Comparison of ENCODE assay signal across 28 cellular contexts in the genomic region with DNA sequence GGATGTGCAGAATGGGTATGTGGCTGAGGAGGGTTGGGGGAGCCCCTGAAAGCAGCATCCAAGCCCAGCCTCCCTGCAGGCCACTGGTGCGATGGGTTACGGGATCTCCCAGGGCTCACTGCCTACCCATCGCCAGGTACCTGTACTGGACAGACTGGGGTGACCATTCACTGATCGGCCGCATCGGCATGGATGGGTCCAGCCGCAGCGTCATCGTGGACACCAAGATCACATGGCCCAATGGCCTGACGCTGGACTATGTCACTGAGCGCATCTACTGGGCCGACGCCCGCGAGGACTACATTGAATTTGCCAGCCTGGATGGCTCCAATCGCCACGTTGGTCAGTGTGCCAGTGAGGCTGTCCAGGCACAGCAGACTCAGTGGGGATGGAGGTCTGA. TPM values are rescaled to one million over a fixed set of nuclear protein-coding genes. Genes with fewer than 3 reads are reported as not detected.
DNase-seq lines count a peak whose midpoint lies in the region; ATAC-seq, FAIRE-seq and TF ChIP-seq lines count a peak whose summit lies in the region.
"Had no signal": no experiment of that assay in that cellular context is flagged by ENCODE, and none has a peak within 500 bp of the region (broad histone marks: within the 10 kb centered on the region; RNA-seq: fewer than 3 reads in every experiment).

No MANE protein-coding gene starts in this region.

- TF ChIP-seq CTCF in IMR-90 (conservative IDR thresholded peaks at IDR 0.05; ENCODE audit: low read depth, low read length), result no peak
- no peak for TF ChIP-seq CTCF in K562 (IDR thresholded peaks at IDR 0.05 in 2 of 3, conservative IDR thresholded peaks at IDR 0.05 in 1 of 3; ENCODE audit: insufficient read depth in 2 of 3, low read depth in 1 of 3, low read length in 3 of 3)

- no peak overlapping the region for H2BK20ac ChIP-seq in IMR-90 (ENCODE audit: low read depth, low read length)

- H3K9me3 ChIP-seq in IMR-90 (ENCODE audit: control insufficient read depth, insufficient read depth, low read length) (no peaks in the 10 kb centered on the region), K562 (replicated peaks; ENCODE audit: control insufficient read depth, insufficient read depth, low read depth, low read length) (no peaks in the 10 kb centered on the region)
- H3K9me3 ChIP-seq: A549, BE2C, BLaER1 had no signal

- peaks cover 5% of the 10 kb centered on the region; the same call in 1 of the 2 replicates for H4K20me1 ChIP-seq in IMR-90 (ENCODE audit: insufficient read depth, low read length)
- peaks cover 38% of the 10 kb centered on the region for H4K20me1 ChIP-seq in K562 (replicated peaks; ENCODE audit: control insufficient read depth, insufficient read depth, low read length)

- H2AFZ ChIP-seq in IMR-90 (replicated peaks; ENCODE audit: low read length, poor library complexity) (peak overlapping the region; percentile 37), K562 (ENCODE audit: low read depth, low read length) (no peak overlapping the region)

- H3K27me3 ChIP-seq in IMR-90 (ENCODE audit: control insufficient read depth, insufficient read depth, low read length) (no peaks in the 10 kb centered on the region), K562 (ENCODE audit: control insufficient read depth in 2 of 2, insufficient read depth in 2 of 2, low read length in 2 of 2) (peaks cover 72 to 96% of the 10 kb centered on the region in 2 experiments; a peak in 4 of 5 replicates)
- H3K27me3 ChIP-seq: BE2C, BLaER1 had no signal

- in situ Hi-C loops in IMR-90 (cut with MboI; ENCODE audit: low sequenced_read_pairs), result no loop called here
- in situ Hi-C loops in K562 (cut with MboI), result no loop called here

- H3K9me1 ChIP-seq in IMR-90 (ENCODE audit: insufficient read depth, low read length), result no peaks in the 10 kb centered on the region
- H3K9me1 ChIP-seq in K562 (ENCODE audit: control insufficient read depth, insufficient read depth, low read length), result no peaks in the 10 kb centered on the region

- peak overlapping the region; percentile 64 for H3K27ac Mint-ChIP-seq in activated naive CD8-positive, alpha-beta T cell treated with anti-CD3 and anti-CD28 coated beads, Interleukin-2, amount 10 ng/mL, durations not matched to agents 7 days and 5 days
- H3K27ac Mint-ChIP-seq in activated naive CD8-positive, alpha-beta T cell treated with anti-CD3 and anti-CD28 coated beads for 36 hours, result no peak overlapping the region
- H3K27ac Mint-ChIP-seq: CD4-positive, alpha-beta memory T cell had no signal

- H3K4me1 ChIP-seq in IMR-90 (ENCODE audit: control insufficient read depth, insufficient read depth, low read length) (no peaks in the 10 kb centered on the region), K562 (replicated peaks in 1 of 2; ENCODE audit: control insufficient read depth in 2 of 2, insufficient read depth in 2 of 2, low read length in 2 of 2) (peaks cover 0 to 57% of the 10 kb centered on the region in 2 experiments; a peak in 2 of 5 replicates)
- H3K4me1 ChIP-seq: A549, BE2C had no signal

- no peak overlapping the region for H3K14ac ChIP-seq in IMR-90 (replicated peaks; ENCODE audit: low read depth, low read length)

- peaks cover 6 to 9% of the 10 kb centered on the region in 2 experiments; a peak in 3 of 4 replicates for H3K79me1 ChIP-seq in IMR-90 (ENCODE audit: low read depth in 1 of 2, low read length in 2 of 2)

- ATAC-seq in activated naive CD8-positive, alpha-beta T cell treated with anti-CD3 and anti-CD28 coated beads, Interleukin-2, amount 10 ng/mL, durations not matched to agents 7 days and 5 days (ENCODE audit: low read depth), result no peak
- no peak for ATAC-seq in IMR-90 (ENCODE audit: low read depth)
- ATAC-seq in K562, result no peak
- ATAC-seq: A549, GM12878 had no signal

- no peak overlapping the region for H2BK5ac ChIP-seq in IMR-90 (ENCODE audit: low read depth, low read length, poor library complexity, severe bottlenecking)

- H3K36me3 ChIP-seq in IMR-90 (ENCODE audit: control insufficient read depth, insufficient read depth, low read length) (peaks cover 100% of the 10 kb centered on the region), K562 (ENCODE audit: control insufficient read depth, insufficient read depth, low read length) (no peaks in the 10 kb centered on the region)
- H3K36me3 ChIP-seq: BE2C had no signal

- H2AK9ac ChIP-seq in IMR-90 (replicated peaks; ENCODE audit: low read depth, low read length, poor library complexity), result no peak overlapping the region

- no peaks in the 10 kb centered on the region for H3K79me2 ChIP-seq in K562 (ENCODE audit: control insufficient read depth, insufficient read depth, low read length)

- H3K27ac ChIP-seq in IMR-90 (ENCODE audit: insufficient read depth, low read length) (no peak overlapping the region), K562 (ENCODE audit: extremely low read depth, low read depth, low read length) (no peak overlapping the region)
- H3K27ac ChIP-seq: 22Rv1, A549, BLaER1 had no signal

- no peak overlapping the region for H2BK120ac ChIP-seq in IMR-90 (ENCODE audit: low read depth, low read length)

- H3K4me2 ChIP-seq in IMR-90 (ENCODE audit: low read depth, low read length) (no peak overlapping the region), K562 (ENCODE audit: insufficient read depth, low read length) (no peak overlapping the region)
- H3K4me2 ChIP-seq: A549, BLaER1 had no signal

- no peaks in the 10 kb centered on the region for H3K9me3 Mint-ChIP-seq in activated naive CD8-positive, alpha-beta T cell treated with anti-CD3 and anti-CD28 coated beads, Interleukin-2, amount 10 ng/mL, durations not matched to agents 7 days and 5 days
- no peaks in the 10 kb centered on the region for H3K9me3 Mint-ChIP-seq in activated naive CD8-positive, alpha-beta T cell treated with anti-CD3 and anti-CD28 coated beads for 36 hours
- H3K9me3 Mint-ChIP-seq: CD4-positive, alpha-beta memory T cell; CD4-positive, CD25-positive, alpha-beta regulatory T cell had no signal

- no peak for DNase-seq in activated naive CD8-positive, alpha-beta T cell treated with anti-CD3 and anti-CD28 coated beads, Interleukin-2, amount 10 ng/mL, durations not matched to agents 7 days and 5 days
- DNase-seq in activated naive CD8-positive, alpha-beta T cell treated with anti-CD3 and anti-CD28 coated beads for 36 hours, result no peak
- no peak for DNase-seq in IMR-90
- DNase-seq in K562 (ENCODE audit: extremely low read depth in 1 of 4, low spot score in 3 of 4), result no peak
- no peak for DNase-seq in AG08395 (ENCODE audit: low spot score)
- no peak for DNase-seq in GM12891 (ENCODE audit: insufficient read length, low spot score)
- DNase-seq: BE2C; C1 segment of cervical spinal cord; CD4-positive, alpha-beta memory T cell; CD4-positive, CD25-positive, alpha-beta regulatory T cell; CD8-positive, alpha-beta memory T cell; COR-L47; DMS 273 treated with DMSO at 0.1 percent for 48 hours; DMS153; DMS53; DMS79; DND-41; EL; GDM1 had no signal

- H4K8ac ChIP-seq in IMR-90 (ENCODE audit: low read depth in 2 of 2, low read length in 2 of 2), result no peak overlapping the region

- H3K56ac ChIP-seq in IMR-90 (ENCODE audit: extremely low read depth, insufficient read depth, low read length), result no peak overlapping the region

- H3K4me3 ChIP-seq in IMR-90 (ENCODE audit: insufficient read depth, low read depth, low read length), result no peak overlapping the region
- no peak overlapping the region for H3K4me3 ChIP-seq in K562
- H3K4me3 ChIP-seq: A549, BLaER1, GM12878 had no signal

- TF ChIP-seq RAD21 in IMR-90 (IDR thresholded peaks at IDR 0.05; ENCODE audit: low read length), result no peak
- no peak for TF ChIP-seq RAD21 in K562 (CRISPR knock-in tag; conservative IDR thresholded peaks at IDR 0.05 in 1 of 2, IDR thresholded peaks at IDR 0.05 in 1 of 2)

- BruUV-seq in IMR-90 (replicated peaks; lab: Mats Ljungman, UMichigan) (TSS peak; percentile 21), K562 (replicated peaks; lab: Mats Ljungman, UMichigan) (no TSS peak)

- TF ChIP-seq EP300 in K562 (IDR thresholded peaks at IDR 0.05; ENCODE audit: low read length), result no peak

- POLR2A ChIA-PET in activated naive CD8-positive, alpha-beta T cell treated with anti-CD3 and anti-CD28 coated beads, Interleukin-2, amount 10 ng/mL, durations not matched to agents 7 days and 5 days (lab: Charles Lee), result no interaction called here
- POLR2A ChIA-PET in IMR-90 (lab: Charles Lee; ENCODE audit: unreplicated experiment) (no interaction called here), K562 (lab: Yijun Ruan, JAX) (interaction anchor here (0.8 to 0.9 kb wide), 2 partner anchors 18 to 54 kb away, joined by 3 to 4 read pairs; no protein-coding TSS in a partner anchor)

- no peaks in the 10 kb centered on the region for H3K4me1 Mint-ChIP-seq in activated naive CD8-positive, alpha-beta T cell treated with anti-CD3 and anti-CD28 coated beads, Interleukin-2, amount 10 ng/mL, durations not matched to agents 7 days and 5 days
- H3K4me1 Mint-ChIP-seq in activated naive CD8-positive, alpha-beta T cell treated with anti-CD3 and anti-CD28 coated beads for 36 hours, result no peaks in the 10 kb centered on the region
- H3K4me1 Mint-ChIP-seq: CD14-positive monocyte; CD4-positive, alpha-beta memory T cell; CD4-positive, CD25-positive, alpha-beta regulatory T cell; CD8-positive, alpha-beta memory T cell had no signal

- H2BK15ac ChIP-seq in IMR-90 (ENCODE audit: low read depth, low read length), result no peak overlapping the region

- H2AK5ac ChIP-seq in IMR-90 (ENCODE audit: low read depth, low read length), result no peak overlapping the region

- CTCF ChIA-PET in IMR-90 (lab: Yijun Ruan, JAX), result no interaction called here
- CTCF ChIA-PET in K562 (lab: Yijun Ruan, JAX; ENCODE audit: low intra/inter-chr PET ratio), result no interaction called here

- TF ChIP-seq POLR2A in IMR-90 (IDR thresholded peaks at IDR 0.05; ENCODE audit: low read depth, low read length) (no peak), K562 (conservative IDR thresholded peaks at IDR 0.05) (no peak), GM12891 (IDR thresholded peaks at IDR 0.05; ENCODE audit: low read depth, low read length) (no peak)

- H3K9ac ChIP-seq in IMR-90 (ENCODE audit: low read depth, low read length), result no peak overlapping the region
- H3K9ac ChIP-seq in K562 (ENCODE audit: insufficient read depth in 1 of 2, low read depth in 2 of 2, low read length in 2 of 2), result no peak overlapping the region; a peak in 1 of 4 replicates
- H3K9ac ChIP-seq: BLaER1 had no signal

- H3K4me3 Mint-ChIP-seq in activated naive CD8-positive, alpha-beta T cell treated with anti-CD3 and anti-CD28 coated beads, Interleukin-2, amount 10 ng/mL, durations not matched to agents 7 days and 5 days, result no peak overlapping the region
- H3K4me3 Mint-ChIP-seq in activated naive CD8-positive, alpha-beta T cell treated with anti-CD3 and anti-CD28 coated beads for 36 hours, result no peak overlapping the region
- H3K4me3 Mint-ChIP-seq: CD14-positive monocyte; CD4-positive, alpha-beta memory T cell; CD4-positive, CD25-positive, alpha-beta regulatory T cell; CD8-positive, alpha-beta memory T cell had no signal

- H4K91ac ChIP-seq in IMR-90 (ENCODE audit: insufficient read depth, low read depth, low read length), result no peak overlapping the region

- H3K27me3 Mint-ChIP-seq in activated naive CD8-positive, alpha-beta T cell treated with anti-CD3 and anti-CD28 coated beads, Interleukin-2, amount 10 ng/mL, durations not matched to agents 7 days and 5 days, result no peaks in the 10 kb centered on the region
- no peaks in the 10 kb centered on the region for H3K27me3 Mint-ChIP-seq in activated naive CD8-positive, alpha-beta T cell treated with anti-CD3 and anti-CD28 coated beads for 36 hours
- H3K27me3 Mint-ChIP-seq: CD4-positive, alpha-beta memory T cell; CD4-positive, CD25-positive, alpha-beta regulatory T cell; CD8-positive, alpha-beta memory T cell had no signal

- dilution Hi-C loops in IMR-90 (cut with HindIII; ENCODE audit: low sequenced_read_pairs, unreplicated experiment), result no loop called here

- no peak overlapping the region for H4K5ac ChIP-seq in IMR-90 (ENCODE audit: low read depth, low read length)

- no peak for FAIRE-seq in K562 (lab: Jason Lieb, UNC)
- FAIRE-seq in GM12891 (lab: Jason Lieb, UNC), result no peak
- FAIRE-seq: A549, GM12878, GM19239 had no signal

- WGBS in IMR-90 (ENCODE audit: extremely low coverage in 2 of 2, insufficient read length in 1 of 2), 2 experiments, result 99% methylated on average over 17 of the region's 17 CpGs; no CpG with 5 or more reads in 1 of the 2 experiments
- 34% methylated on average over 17 of the region's 17 CpGs for WGBS in K562 (ENCODE audit: insufficient coverage, low coverage, missing lambda C conversion rate)

- H3K36me3 Mint-ChIP-seq in activated naive CD8-positive, alpha-beta T cell treated with anti-CD3 and anti-CD28 coated beads, Interleukin-2, amount 10 ng/mL, durations not matched to agents 7 days and 5 days, result no peaks in the 10 kb centered on the region
- no peaks in the 10 kb centered on the region for H3K36me3 Mint-ChIP-seq in activated naive CD8-positive, alpha-beta T cell treated with anti-CD3 and anti-CD28 coated beads for 36 hours
- H3K36me3 Mint-ChIP-seq: CD4-positive, CD25-positive, alpha-beta regulatory T cell had no signal

- intact Hi-C loops in IMR-90 (cut with micrococcal nuclease), result no loop called here
- intact Hi-C loops in K562 (cut with micrococcal nuclease), result loop anchor here (5.0 kb wide), 1 partner anchor 44 kb away; no protein-coding TSS in a partner anchor

- no peak overlapping the region for H3K4ac ChIP-seq in IMR-90 (ENCODE audit: low read depth, low read length)

- H3K18ac ChIP-seq in IMR-90 (ENCODE audit: low read depth, low read length), result no peak overlapping the region

- H3K23ac ChIP-seq in IMR-90 (ENCODE audit: low read depth, low read length), result no peak overlapping the region

RNA-seq across cellular contexts. Expression of a gene that starts 18.3 kb away (rescaled TPM):
- 1 to 10 TPM; 1.7 to 2.4 TPM for total RNA-seq in activated naive CD8-positive, alpha-beta T cell treated with anti-CD3 and anti-CD28 coated beads, Interleukin-2, amount 10 ng/mL, durations not matched to agents 7 days and 5 days
- total RNA-seq in activated naive CD8-positive, alpha-beta T cell treated with anti-CD3 and anti-CD28 coated beads for 36 hours, result under 1 TPM; 0.19 to 0.26 TPM
- total RNA-seq in IMR-90 (2012; rRNA removed), result 0.36 and 0.56 TPM in 2 replicates
- 3.3 and 3.8 TPM in 2 replicates for polyA plus RNA-seq in IMR-90 (2012; rRNA removed)
- polyA plus RNA-seq in IMR-90 (2012; cell fraction: cytosol; rRNA removed), result 4.8 and 7.5 TPM in 2 replicates
- 3.3 and 5.8 TPM in 2 replicates for polyA plus RNA-seq in IMR-90 (2012; cell fraction: nucleus; rRNA removed; ENCODE audit: low replicate concordance)
- 1.7 and 4.4 TPM in 2 replicates for total RNA-seq in K562 (2011; cell fraction: chromatin; rRNA removed; ENCODE audit: low replicate concordance)
- 4.7 and 5.7 TPM in 2 replicates for total RNA-seq in K562 (2011; cell fraction: nucleolus; rRNA removed)
- 5.1 and 6.6 TPM in 2 replicates for total RNA-seq in K562 (2011; cell fraction: nucleoplasm; rRNA removed)
- total RNA-seq in K562 (2014; rRNA removed), result 1.0 and 1.4 TPM in 2 replicates
- total RNA-seq in K562 (2014; rRNA removed; fragmentation: Illumina TruSeq; extraction: Trizol), result 0.22 TPM in 1 of 2 replicates, not detected in the other
- total RNA-seq in K562 (2015; rRNA removed; fragmentation: Illumina TruSeq; extraction: Trizol), result 0.19 TPM in 1 of 2 replicates, not detected in the other
- total RNA-seq in K562 (2021), result 2.2 and 2.7 TPM in 2 replicates
- 0.49 and 1.7 TPM in 2 replicates for polyA plus RNA-seq in K562 (2011; rRNA removed)
- polyA plus RNA-seq in K562 (2011; cell fraction: cytosol; rRNA removed), result 0.59 and 0.91 TPM in 2 replicates
- 2.4 and 3.4 TPM in 2 replicates for polyA plus RNA-seq in K562 (2011; cell fraction: nucleus; rRNA removed)
- 2.7 and 7.2 TPM in 2 replicates for polyA plus RNA-seq in K562 (2012)
- polyA plus RNA-seq in K562 (2014; fragmentation: Illumina TruSeq; extraction: Trizol), result 1.1 and 1.9 TPM in 2 replicates
- not detected for polyA plus RNA-seq in K562 (2014; fragmentation: Nextera tagmentation; extraction: Ambion mirVana)
- 1.1 and 1.3 TPM in 2 replicates for polyA plus RNA-seq in K562 (2014; rRNA removed)
- 0.30 TPM in 1 of 2 replicates, not detected in the other for polyA minus RNA-seq in K562 (2011; rRNA and poly(A)+ RNA removed)
- polyA minus RNA-seq in K562 (2011; cell fraction: cytosol; rRNA and poly(A)+ RNA removed), result 3.2 and 4.1 TPM in 2 replicates
- polyA minus RNA-seq in K562 (2011; cell fraction: nucleus; rRNA and poly(A)+ RNA removed), result 0.67 and 1.00 TPM in 2 replicates
- 0.24 TPM for polyA plus RNA-seq in GM12891 (2012; ENCODE audit: low read depth, missing spikeins)
- total RNA-seq: CD4-positive, alpha-beta memory T cell; G401 had no signal
- polyA plus RNA-seq: CD14-positive monocyte; CD4-positive, alpha-beta memory T cell; CD8-positive, alpha-beta memory T cell had no signal

RNA-seq across cellular contexts. Expression of a gene that starts 31.2 kb away (rescaled TPM):
- 100 to 1,000 TPM; 142 to 159 TPM for total RNA-seq in activated naive CD8-positive, alpha-beta T cell treated with anti-CD3 and anti-CD28 coated beads, Interleukin-2, amount 10 ng/mL, durations not matched to agents 7 days and 5 days
- total RNA-seq in activated naive CD8-positive, alpha-beta T cell treated with anti-CD3 and anti-CD28 coated beads for 36 hours, result 100 to 1,000 TPM; 517 to 532 TPM
- 225 and 266 TPM in 2 replicates for total RNA-seq in IMR-90 (2012; rRNA removed)
- polyA plus RNA-seq in IMR-90 (2012; rRNA removed), result 302 and 364 TPM in 2 replicates
- polyA plus RNA-seq in IMR-90 (2012; cell fraction: cytosol; rRNA removed), result 201 and 323 TPM in 2 replicates
- polyA plus RNA-seq in IMR-90 (2012; cell fraction: nucleus; rRNA removed; ENCODE audit: low replicate concordance), result 303 and 511 TPM in 2 replicates
- total RNA-seq in K562 (2011; cell fraction: chromatin; rRNA removed; ENCODE audit: low replicate concordance), result 95.6 and 251 TPM in 2 replicates
- 199 and 247 TPM in 2 replicates for total RNA-seq in K562 (2011; cell fraction: nucleolus; rRNA removed)
- 115 and 136 TPM in 2 replicates for total RNA-seq in K562 (2011; cell fraction: nucleoplasm; rRNA removed)
- total RNA-seq in K562 (2014; rRNA removed), result 194 and 217 TPM in 2 replicates
- 76.9 and 92.0 TPM in 2 replicates for total RNA-seq in K562 (2014; rRNA removed; fragmentation: Illumina TruSeq; extraction: Trizol)
- 115 and 119 TPM in 2 replicates for total RNA-seq in K562 (2015; rRNA removed; fragmentation: Illumina TruSeq; extraction: Trizol)
- 227 and 243 TPM in 2 replicates for total RNA-seq in K562 (2021)
- 84.6 and 226 TPM in 2 replicates for polyA plus RNA-seq in K562 (2011; rRNA removed)
- 268 and 390 TPM in 2 replicates for polyA plus RNA-seq in K562 (2011; cell fraction: cytosol; rRNA removed)
- polyA plus RNA-seq in K562 (2011; cell fraction: nucleus; rRNA removed), result 341 and 344 TPM in 2 replicates
- 190 and 549 TPM in 2 replicates for polyA plus RNA-seq in K562 (2012)
- 319 and 377 TPM in 2 replicates for polyA plus RNA-seq in K562 (2014; fragmentation: Illumina TruSeq; extraction: Trizol)
- 10 to 100 TPM; 46.1 to 81.5 TPM for polyA plus RNA-seq in K562 (2014; fragmentation: Nextera tagmentation; extraction: Ambion mirVana)
- 154 and 158 TPM in 2 replicates for polyA plus RNA-seq in K562 (2014; rRNA removed)
- polyA minus RNA-seq in K562 (2011; rRNA and poly(A)+ RNA removed), result 95.0 and 99.1 TPM in 2 replicates
- polyA minus RNA-seq in K562 (2011; cell fraction: cytosol; rRNA and poly(A)+ RNA removed), result 155 and 228 TPM in 2 replicates
- polyA minus RNA-seq in K562 (2011; cell fraction: nucleus; rRNA and poly(A)+ RNA removed), result 97.1 and 133 TPM in 2 replicates
- polyA plus RNA-seq in GM12891 (2012; ENCODE audit: low read depth, missing spikeins), result 152 TPM

RNA-seq across cellular contexts. Expression of a gene that starts 50.9 kb away (rescaled TPM):
- not detected for total RNA-seq in activated naive CD8-positive, alpha-beta T cell treated with anti-CD3 and anti-CD28 coated beads, Interleukin-2, amount 10 ng/mL, durations not matched to agents 7 days and 5 days
- not detected for total RNA-seq in activated naive CD8-positive, alpha-beta T cell treated with anti-CD3 and anti-CD28 coated beads for 36 hours
- not detected in 2 replicates for total RNA-seq in IMR-90 (2012; rRNA removed)
- polyA plus RNA-seq in IMR-90 (2012; rRNA removed), result not detected in 2 replicates
- polyA plus RNA-seq in IMR-90 (2012; cell fraction: cytosol; rRNA removed), result not detected in 2 replicates
- not detected in 2 replicates for polyA plus RNA-seq in IMR-90 (2012; cell fraction: nucleus; rRNA removed; ENCODE audit: low replicate concordance)
- not detected in 2 replicates for total RNA-seq in K562 (2011; cell fraction: chromatin; rRNA removed; ENCODE audit: low replicate concordance)
- not detected in 2 replicates for total RNA-seq in K562 (2011; cell fraction: nucleolus; rRNA removed)
- total RNA-seq in K562 (2011; cell fraction: nucleoplasm; rRNA removed), result not detected in 2 replicates
- total RNA-seq in K562 (2014; rRNA removed), result not detected in 2 replicates
- not detected in 2 replicates for total RNA-seq in K562 (2014; rRNA removed; fragmentation: Illumina TruSeq; extraction: Trizol)
- not detected in 2 replicates for total RNA-seq in K562 (2015; rRNA removed; fragmentation: Illumina TruSeq; extraction: Trizol)
- not detected in 2 replicates for total RNA-seq in K562 (2021)
- not detected in 2 replicates for polyA plus RNA-seq in K562 (2011; rRNA removed)
- polyA plus RNA-seq in K562 (2011; cell fraction: cytosol; rRNA removed), result not detected in 2 replicates
- not detected in 2 replicates for polyA plus RNA-seq in K562 (2011; cell fraction: nucleus; rRNA removed)
- polyA plus RNA-seq in K562 (2012), result not detected in 2 replicates
- polyA plus RNA-seq in K562 (2014; fragmentation: Illumina TruSeq; extraction: Trizol), result not detected in 2 replicates
- polyA plus RNA-seq in K562 (2014; fragmentation: Nextera tagmentation; extraction: Ambion mirVana), result not detected
- not detected in 2 replicates for polyA plus RNA-seq in K562 (2014; rRNA removed)
- not detected in 2 replicates for polyA minus RNA-seq in K562 (2011; rRNA and poly(A)+ RNA removed)
- not detected in 2 replicates for polyA minus RNA-seq in K562 (2011; cell fraction: cytosol; rRNA and poly(A)+ RNA removed)
- polyA minus RNA-seq in K562 (2011; cell fraction: nucleus; rRNA and poly(A)+ RNA removed), result not detected in 2 replicates
- polyA plus RNA-seq in GM12891 (2012; ENCODE audit: low read depth, missing spikeins), result not detected
- total RNA-seq: A172; CD4-positive, alpha-beta memory T cell; CD4-positive, CD25-positive, alpha-beta regulatory T cell; CD8-positive, alpha-beta memory T cell; Daoy; G401; GM12878 had no signal
- polyA plus RNA-seq: A549; CD4-positive, alpha-beta memory T cell; CD4-positive, CD25-positive, alpha-beta regulatory T cell; CD8-positive, alpha-beta memory T cell; GM12878 had no signal

RNA-seq across cellular contexts. Expression of a gene that starts 52.7 kb away (rescaled TPM):
- total RNA-seq in activated naive CD8-positive, alpha-beta T cell treated with anti-CD3 and anti-CD28 coated beads, Interleukin-2, amount 10 ng/mL, durations not matched to agents 7 days and 5 days, result 10 to 100 TPM; 10.7 to 11.4 TPM
- 1 to 10 TPM; 2.0 to 2.6 TPM for total RNA-seq in activated naive CD8-positive, alpha-beta T cell treated with anti-CD3 and anti-CD28 coated beads for 36 hours
- total RNA-seq in IMR-90 (2012; rRNA removed), result under 0.01 and 0.18 TPM in 2 replicates
- polyA plus RNA-seq in IMR-90 (2012; rRNA removed), result 0.67 and 0.80 TPM in 2 replicates
- 0.13 and 0.66 TPM in 2 replicates for polyA plus RNA-seq in IMR-90 (2012; cell fraction: cytosol; rRNA removed)
- 2.9 and 4.4 TPM in 2 replicates for polyA plus RNA-seq in IMR-90 (2012; cell fraction: nucleus; rRNA removed; ENCODE audit: low replicate concordance)
- 7.4 and 7.7 TPM in 2 replicates for total RNA-seq in K562 (2011; cell fraction: chromatin; rRNA removed; ENCODE audit: low replicate concordance)
- total RNA-seq in K562 (2011; cell fraction: nucleolus; rRNA removed), result 3.8 and 5.3 TPM in 2 replicates
- total RNA-seq in K562 (2011; cell fraction: nucleoplasm; rRNA removed), result 4.4 and 6.1 TPM in 2 replicates
- 2.3 and 2.7 TPM in 2 replicates for total RNA-seq in K562 (2014; rRNA removed)
- 2.4 and 2.7 TPM in 2 replicates for total RNA-seq in K562 (2014; rRNA removed; fragmentation: Illumina TruSeq; extraction: Trizol)
- total RNA-seq in K562 (2015; rRNA removed; fragmentation: Illumina TruSeq; extraction: Trizol), result 3.3 and 3.5 TPM in 2 replicates
- total RNA-seq in K562 (2021), result 3.5 and 4.6 TPM in 2 replicates
- polyA plus RNA-seq in K562 (2011; rRNA removed), result 4.0 and 5.6 TPM in 2 replicates
- 1.9 and 3.3 TPM in 2 replicates for polyA plus RNA-seq in K562 (2011; cell fraction: cytosol; rRNA removed)
- polyA plus RNA-seq in K562 (2011; cell fraction: nucleus; rRNA removed), result 6.3 and 11.3 TPM in 2 replicates
- 7.5 and 8.5 TPM in 2 replicates for polyA plus RNA-seq in K562 (2012)
- polyA plus RNA-seq in K562 (2014; fragmentation: Illumina TruSeq; extraction: Trizol), result 6.2 and 7.3 TPM in 2 replicates
- under 1 TPM; 0.45 to 0.46 TPM for polyA plus RNA-seq in K562 (2014; fragmentation: Nextera tagmentation; extraction: Ambion mirVana)
- 4.8 and 6.4 TPM in 2 replicates for polyA plus RNA-seq in K562 (2014; rRNA removed)
- 3.2 TPM in 2 replicates for polyA minus RNA-seq in K562 (2011; rRNA and poly(A)+ RNA removed)
- 1.0 and 1.5 TPM in 2 replicates for polyA minus RNA-seq in K562 (2011; cell fraction: cytosol; rRNA and poly(A)+ RNA removed)
- polyA minus RNA-seq in K562 (2011; cell fraction: nucleus; rRNA and poly(A)+ RNA removed), result 1.3 and 3.9 TPM in 2 replicates
- polyA plus RNA-seq in GM12891 (2012; ENCODE audit: low read depth, missing spikeins), result 4.6 TPM
- polyA plus RNA-seq: CD8-positive, alpha-beta memory T cell had no signal
